ENCODE assay signal across 32 cellular contexts in genomic region chr6:125030969-125031368, GRCh38.
"Had no signal": no experiment of that assay in that cellular context is flagged by ENCODE, and none has a peak within 500 bp of the region (broad histone marks: within the 10 kb centered on the region; RNA-seq: fewer than 3 reads in every experiment).

No MANE protein-coding gene starts in this region.

- DNase-seq: activated CD4-positive, alpha-beta memory T cell treated with anti-CD3 and anti-CD28 coated beads, Interleukin-2, amount 10 ng/mL, durations not matched to agents 7 days and 5 days; activated CD4-positive, alpha-beta T cell treated with anti-CD3 and anti-CD28 coated beads for 1 hour; activated CD4-positive, alpha-beta T cell treated with anti-CD3 and anti-CD28 coated beads for 4 hours; activated CD4-positive, alpha-beta T cell treated with anti-CD3 and anti-CD28 coated beads, Interleukin-2, amount 10 ng/mL, durations not matched to agents 7 days and 5 days; activated CD4-positive, alpha-beta T cell treated with anti-CD3 and anti-CD28 coated beads, Interleukin-2, amount 50 U/mL, for 4 hours; activated CD8-positive, alpha-beta memory T cell treated with anti-CD3 and anti-CD28 coated beads, Interleukin-2, amount 50 U/mL, for 48 hours; activated gamma-delta T cell; activated naive CD4-positive, alpha-beta T cell; activated naive CD4-positive, alpha-beta T cell treated with anti-CD3 and anti-CD28 coated beads, Interleukin-2, amount 10 ng/mL, durations not matched to agents 7 days and 5 days; activated naive CD8-positive, alpha-beta T cell treated with anti-CD3 and anti-CD28 coated beads, Interleukin-2, amount 10 ng/mL, durations not matched to agents 7 days and 5 days; activated T-cell treated with anti-CD3 and anti-CD28 coated beads for 4 hours; activated T-cell treated with anti-CD3 and anti-CD28 coated beads, Interleukin-2, amount 50 U/mL, for 24 hours; activated T-cell treated with anti-CD3 and anti-CD28 coated beads, Interleukin-2, amount 50 U/mL, for 72 hours; amniotic stem cell; anterior cingulate cortex; brain microvascular endothelial cell; cortex of kidney; dermis blood vessel endothelial cell; effector CD4-positive, alpha-beta T cell; effector memory CD8-positive, alpha-beta T cell; esophagus squamous epithelium; foreskin melanocyte; head of caudate nucleus; hippocampal formation; T-helper 17 cell; T1000 had no signal

- H3K36me3 Mint-ChIP-seq: activated naive CD4-positive, alpha-beta T cell treated with anti-CD3 and anti-CD28 coated beads, Interleukin-2, amount 10 ng/mL, durations not matched to agents 7 days and 5 days; activated naive CD4-positive, alpha-beta T cell treated with anti-CD3 and anti-CD28 coated beads, Interleukin-2, amount 50 U/mL, for 72 hours; activated naive CD8-positive, alpha-beta T cell treated with anti-CD3 and anti-CD28 coated beads, Interleukin-2, amount 10 ng/mL, durations not matched to agents 7 days and 5 days had no signal

- H3K27me3 ChIP-seq: brain microvascular endothelial cell, esophagus squamous epithelium had no signal

- ATAC-seq: activated naive CD4-positive, alpha-beta T cell treated with anti-CD3 and anti-CD28 coated beads, Interleukin-2, amount 50 U/mL, for 72 hours; activated T-cell treated with anti-CD3 and anti-CD28 coated beads, Interleukin-2, amount 50 U/mL, for 72 hours; effector memory CD8-positive, alpha-beta T cell; T-helper 17 cell; WTC11 had no signal

- H3K27ac ChIP-seq: brain microvascular endothelial cell, epithelial cell of prostate, esophagus squamous epithelium, VCaP had no signal

- H3K27me3 Mint-ChIP-seq: activated naive CD4-positive, alpha-beta T cell treated with anti-CD3 and anti-CD28 coated beads, Interleukin-2, amount 10 ng/mL, durations not matched to agents 7 days and 5 days; central memory CD8-positive, alpha-beta T cell; effector memory CD8-positive, alpha-beta T cell; T-helper 17 cell had no signal

- H3K4me1 Mint-ChIP-seq: activated CD4-positive, alpha-beta memory T cell treated with anti-CD3 and anti-CD28 coated beads, Interleukin-2, amount 10 ng/mL, durations not matched to agents 7 days and 5 days; activated CD4-positive, alpha-beta T cell treated with anti-CD3 and anti-CD28 coated beads, Interleukin-2, amount 10 ng/mL, durations not matched to agents 7 days and 5 days; activated naive CD4-positive, alpha-beta T cell treated with anti-CD3 and anti-CD28 coated beads, Interleukin-2, amount 10 ng/mL, durations not matched to agents 7 days and 5 days; activated naive CD8-positive, alpha-beta T cell treated with anti-CD3 and anti-CD28 coated beads, Interleukin-2, amount 10 ng/mL, durations not matched to agents 7 days and 5 days; central memory CD8-positive, alpha-beta T cell; T-helper 17 cell had no signal

- H3K9me3 Mint-ChIP-seq: activated CD4-positive, alpha-beta memory T cell treated with anti-CD3 and anti-CD28 coated beads, Interleukin-2, amount 10 ng/mL, durations not matched to agents 7 days and 5 days; activated naive CD8-positive, alpha-beta T cell treated with anti-CD3 and anti-CD28 coated beads, Interleukin-2, amount 10 ng/mL, durations not matched to agents 7 days and 5 days; T-helper 2 cell treated with Interferon-gamma antibody and Interleukin-4, amounts not matched to agents 5 μg/mL and 100 μg/mL, for 36 hours had no signal

- H3K4me3 ChIP-seq: esophagus squamous epithelium had no signal

- H3K27ac Mint-ChIP-seq: activated CD4-positive, alpha-beta memory T cell treated with anti-CD3 and anti-CD28 coated beads, Interleukin-2, amount 10 ng/mL, durations not matched to agents 7 days and 5 days; activated CD4-positive, alpha-beta T cell treated with anti-CD3 and anti-CD28 coated beads, Interleukin-2, amount 10 ng/mL, durations not matched to agents 7 days and 5 days; activated naive CD4-positive, alpha-beta T cell treated with anti-CD3 and anti-CD28 coated beads, Interleukin-2, amount 10 ng/mL, durations not matched to agents 7 days and 5 days; activated naive CD4-positive, alpha-beta T cell treated with anti-CD3 and anti-CD28 coated beads, Interleukin-2, amount 50 U/mL, for 72 hours; activated naive CD8-positive, alpha-beta T cell treated with anti-CD3 and anti-CD28 coated beads, Interleukin-2, amount 10 ng/mL, durations not matched to agents 7 days and 5 days; activated T-cell treated with anti-CD3 and anti-CD28 coated beads, Interleukin-2, amount 50 U/mL, for 24 hours; activated T-cell treated with anti-CD3 and anti-CD28 coated beads, Interleukin-2, amount 50 U/mL, for 72 hours; effector memory CD8-positive, alpha-beta T cell; T-helper 17 cell; T-helper 2 cell treated with Interferon-gamma antibody and Interleukin-4, amounts not matched to agents 5 μg/mL and 100 μg/mL, for 36 hours; WTC11 had no signal

- H3K9me3 ChIP-seq: esophagus squamous epithelium had no signal

- H3K4me1 ChIP-seq: esophagus squamous epithelium had no signal

- H3K36me3 ChIP-seq: brain microvascular endothelial cell had no signal

- H3K4me3 Mint-ChIP-seq: activated CD4-positive, alpha-beta memory T cell treated with anti-CD3 and anti-CD28 coated beads, Interleukin-2, amount 10 ng/mL, durations not matched to agents 7 days and 5 days; activated CD4-positive, alpha-beta T cell treated with anti-CD3 and anti-CD28 coated beads, Interleukin-2, amount 10 ng/mL, durations not matched to agents 7 days and 5 days; activated naive CD4-positive, alpha-beta T cell treated with anti-CD3 and anti-CD28 coated beads, Interleukin-2, amount 10 ng/mL, durations not matched to agents 7 days and 5 days; activated naive CD8-positive, alpha-beta T cell treated with anti-CD3 and anti-CD28 coated beads, Interleukin-2, amount 10 ng/mL, durations not matched to agents 7 days and 5 days; activated T-cell treated with anti-CD3 and anti-CD28 coated beads, Interleukin-2, amount 50 U/mL, for 24 hours; activated T-cell treated with anti-CD3 and anti-CD28 coated beads, Interleukin-2, amount 50 U/mL, for 72 hours; central memory CD8-positive, alpha-beta T cell; effector memory CD8-positive, alpha-beta T cell; T-helper 17 cell; T-helper 2 cell treated with Interferon-gamma antibody and Interleukin-4, amounts not matched to agents 5 μg/mL and 100 μg/mL, for 36 hours; WTC11 had no signal
